ENCODE assay signal across 8 cellular contexts in the genomic region with DNA sequence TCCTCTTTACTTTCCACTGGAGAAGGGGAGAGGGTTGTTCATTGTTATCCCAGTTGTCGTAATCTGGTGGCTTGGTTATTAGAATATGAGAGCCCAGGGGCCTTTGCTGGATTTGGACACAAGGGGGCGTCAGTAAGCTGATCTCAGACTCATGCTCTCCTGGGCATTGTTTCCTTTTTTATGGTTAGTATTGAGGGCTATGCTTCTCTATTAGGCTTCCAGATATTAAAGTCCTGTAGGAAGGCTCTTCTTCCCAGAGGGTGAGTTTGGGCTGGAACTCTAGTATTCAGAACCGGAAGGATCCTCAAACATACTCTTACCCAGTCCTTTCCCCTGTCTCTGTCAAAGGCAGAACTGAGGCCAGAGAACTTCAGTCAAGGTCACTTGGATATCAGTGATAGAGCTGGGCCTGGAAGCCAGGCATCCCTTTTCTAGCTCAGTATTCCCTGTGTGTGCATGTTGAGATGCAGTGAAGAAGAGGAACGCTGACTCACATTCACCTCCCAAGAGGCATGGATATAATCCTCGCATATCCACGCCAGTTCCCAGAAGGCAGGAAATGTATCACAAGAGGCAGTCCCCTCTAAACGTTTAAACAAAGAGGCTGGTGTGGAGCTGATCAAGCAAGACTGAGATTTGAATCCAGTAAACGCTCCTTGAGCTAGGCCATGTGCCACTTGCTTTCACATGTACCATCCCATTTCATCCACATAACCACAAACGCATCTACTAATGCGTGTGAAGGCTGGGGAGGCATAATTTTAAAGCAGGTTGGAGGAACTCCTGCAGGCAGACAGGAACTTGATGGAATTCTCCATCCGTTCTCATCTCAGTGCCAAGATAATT. TPM values are rescaled to one million over a fixed set of nuclear protein-coding genes. Genes with fewer than 3 reads are reported as not detected.
DNase-seq lines count a peak whose midpoint lies in the region; ATAC-seq and TF ChIP-seq lines count a peak whose summit lies in the region.

No MANE protein-coding gene starts in this region.

- intact Hi-C loops in Calu3 (cut with micrococcal nuclease; ENCODE audit: unreplicated experiment): loop anchor here (1.0 kb wide), 1 partner anchor 256 kb away; no protein-coding TSS in a partner anchor
- intact Hi-C loops in IMR-90 (cut with micrococcal nuclease): loop anchor here (1.0 to 2.0 kb wide), 4 partner anchors 54 to 326 kb away; a partner anchor contains a TSS
- intact Hi-C loops in ovary (cut with DNase I): loop anchor here in 1 of 4 donors (10.0 kb wide), 2 partner anchors 196 to 246 kb away; a partner anchor contains a TSS
- intact Hi-C loops in tibial artery (cut with DNase I; ENCODE audit: low total_unique reads): no loop called here

- peak overlapping the region; percentile 31 to 79; a peak in 3 of 4 replicates for H4K8ac ChIP-seq in IMR-90 (ENCODE audit: low read depth in 2 of 2, low read length in 2 of 2)

- peaks cover 7% of the 10 kb centered on the region for H3K4me1 ChIP-seq in IMR-90 (ENCODE audit: control insufficient read depth, insufficient read depth, low read length)
- peaks cover 2% of the 10 kb centered on the region for H3K4me1 ChIP-seq in ovary (ENCODE audit: insufficient read depth)
- no peaks in the 10 kb centered on the region for H3K4me1 ChIP-seq in tibial artery

- no peak overlapping the region; the same call in 1 of the 2 replicates for H3K9ac ChIP-seq in IMR-90 (ENCODE audit: low read depth, low read length)

- peak overlapping the region; percentile 62 for H3K56ac ChIP-seq in IMR-90 (ENCODE audit: extremely low read depth, insufficient read depth, low read length)

- TF ChIP-seq POLR2A in IMR-90 (IDR thresholded peaks at IDR 0.05; ENCODE audit: low read depth, low read length) (no peak), ovary (IDR thresholded peaks at IDR 0.05) (no peak)

- H3K27ac Mint-ChIP-seq in Calu3 (ENCODE audit: unreplicated experiment): no peak overlapping the region

- no peaks in the 10 kb centered on the region for H3K79me1 ChIP-seq in IMR-90 (ENCODE audit: low read depth in 1 of 2, low read length in 2 of 2)

- H2AFZ ChIP-seq in IMR-90 (replicated peaks; ENCODE audit: low read length, poor library complexity): peak overlapping the region; percentile 75

- H2BK120ac ChIP-seq in IMR-90 (ENCODE audit: low read depth, low read length): peak overlapping the region; percentile 88

- in situ Hi-C loops in IMR-90 (cut with MboI; ENCODE audit: low sequenced_read_pairs): loop anchor here (5.0 kb wide), 1 partner anchor 253 kb away; no protein-coding TSS in a partner anchor

- no CpG with 5 or more reads among the region's 11 CpGs for WGBS in IMR-90 (ENCODE audit: extremely low coverage in 2 of 2, insufficient read length in 1 of 2), 2 experiments
- WGBS in ovary, 3 donors: 17 to 35% (median 23%) methylated on average over 11 of the region's 11 CpGs

- no peak for TF ChIP-seq EP300 in ovary (IDR thresholded peaks at IDR 0.05)

- peak overlapping the region; percentile 48 for H4K5ac ChIP-seq in IMR-90 (ENCODE audit: low read depth, low read length)

- peaks cover 30% of the 10 kb centered on the region for H3K36me3 Mint-ChIP-seq in Calu3 (ENCODE audit: insufficient read depth, unreplicated experiment)

- H2BK5ac ChIP-seq in IMR-90 (ENCODE audit: low read depth, low read length, poor library complexity, severe bottlenecking): peak overlapping the region; percentile 68

- H2AK9ac ChIP-seq in IMR-90 (replicated peaks; ENCODE audit: low read depth, low read length, poor library complexity): peak overlapping the region; percentile 37

- H3K4me2 ChIP-seq in IMR-90 (ENCODE audit: low read depth, low read length): 0 out of 2 replicates have a peak overlapping the region, but pooled peaks have one; percentile 13

- H3K18ac ChIP-seq in IMR-90 (ENCODE audit: low read depth, low read length): peak overlapping the region; percentile 59; the same call in 1 of the 2 replicates

- no peaks in the 10 kb centered on the region for H3K9me3 Mint-ChIP-seq in Calu3 (ENCODE audit: low read depth, unreplicated experiment)

- BruUV-seq in Calu3 (replicated peaks; lab: Mats Ljungman, UMichigan): no TSS peak
- no TSS peak for BruUV-seq in IMR-90 (replicated peaks; lab: Mats Ljungman, UMichigan)

- DNase-seq in Calu3: peak; percentile 64
- DNase-seq in IMR-90: peak; percentile 92
- peak; percentile 56 for DNase-seq in RPMI7951 (ENCODE audit: low read depth)
- DNase-seq in activated gamma-delta T cell treated with anti-CD3 and anti-CD28 coated beads, Interleukin-2, amount 50 U/mL, for 16 hours (ENCODE audit: low read depth): peak; percentile 33
- peak; percentile 59 for DNase-seq in germinal center (ENCODE audit: low spot score)
- DNase-seq in ovary: peak; percentile 57 to 78 (median 71)
- DNase-seq in tibial artery: peak in 1 of 2 donors; percentile 57

- no peak overlapping the region for H3K4me3 Mint-ChIP-seq in Calu3 (ENCODE audit: low read depth, unreplicated experiment)

- H2BK15ac ChIP-seq in IMR-90 (ENCODE audit: low read depth, low read length): peak overlapping the region; percentile 26; the same call in 1 of the 3 replicates

- H3K27me3 Mint-ChIP-seq in Calu3 (ENCODE audit: unreplicated experiment): no peaks in the 10 kb centered on the region

- CTCF ChIA-PET in Calu3 (lab: Charles Lee) (interaction anchor here (1.3 kb wide), 1 partner anchor 256 kb away, joined by 10 read pairs; no protein-coding TSS in a partner anchor), IMR-90 (lab: Yijun Ruan, JAX) (interaction anchor here (0.6 to 1.5 kb wide), 8 partner anchors 9 to 1185 kb away, joined by 3 to 7 read pairs (median 4); a partner anchor contains a TSS)

- ATAC-seq in IMR-90 (ENCODE audit: low read depth) (peak; percentile 91), HG02840 (IDR thresholded peaks at IDR 0.05; ENCODE audit: low FRiP score, unreplicated experiment) (no peak)

- H4K20me1 ChIP-seq in IMR-90 (ENCODE audit: insufficient read depth, low read length): no peaks in the 10 kb centered on the region

- peak; percentile 53 for TF ChIP-seq CTCF in Calu3 (IDR thresholded peaks at IDR 0.05; ENCODE audit: unreplicated experiment)
- TF ChIP-seq CTCF in IMR-90 (conservative IDR thresholded peaks at IDR 0.05; ENCODE audit: low read depth, low read length): peak; percentile 84
- peak in 2 of 3 donors; percentile 39 to 55 for TF ChIP-seq CTCF in ovary (IDR thresholded peaks at IDR 0.05)
- peak; percentile 58 to 69 for TF ChIP-seq CTCF in tibial artery (IDR thresholded peaks at IDR 0.05)

- peaks cover 3% of the 10 kb centered on the region for H3K9me1 ChIP-seq in IMR-90 (ENCODE audit: insufficient read depth, low read length)

- dilution Hi-C loops in IMR-90 (cut with HindIII; ENCODE audit: low sequenced_read_pairs, unreplicated experiment): no loop called here

- H3K27me3 ChIP-seq in IMR-90 (ENCODE audit: control insufficient read depth, insufficient read depth, low read length): no peaks in the 10 kb centered on the region
- H3K27me3 ChIP-seq in ovary: no peaks in the 10 kb centered on the region
- H3K27me3 ChIP-seq in tibial artery: no peaks in the 10 kb centered on the region

- peak overlapping the region; percentile 73 for H2AK5ac ChIP-seq in IMR-90 (ENCODE audit: low read depth, low read length)

- peak overlapping the region; percentile 77 for H3K23ac ChIP-seq in IMR-90 (ENCODE audit: low read depth, low read length)

- H3K14ac ChIP-seq in IMR-90 (replicated peaks; ENCODE audit: low read depth, low read length): peak overlapping the region; percentile 88

- TF ChIP-seq RAD21 in IMR-90 (IDR thresholded peaks at IDR 0.05; ENCODE audit: low read length): peak; percentile 82

- POLR2A ChIA-PET in IMR-90 (lab: Charles Lee; ENCODE audit: unreplicated experiment): no interaction called here

- no peaks in the 10 kb centered on the region for H3K4me1 Mint-ChIP-seq in Calu3 (ENCODE audit: low read depth, unreplicated experiment)

- peak overlapping the region; percentile 89 for H4K91ac ChIP-seq in IMR-90 (ENCODE audit: insufficient read depth, low read depth, low read length)

- peak overlapping the region; percentile 96 for H3K4ac ChIP-seq in IMR-90 (ENCODE audit: low read depth, low read length)

- H3K9me3 ChIP-seq in IMR-90 (ENCODE audit: control insufficient read depth, insufficient read depth, low read length) (no peaks in the 10 kb centered on the region), ovary (no peaks in the 10 kb centered on the region), tibial artery (no peaks in the 10 kb centered on the region)

- peak overlapping the region; percentile 67 for H3K27ac ChIP-seq in IMR-90 (ENCODE audit: insufficient read depth, low read length)
- peak overlapping the region in 1 of 2 donors; percentile 51 for H3K27ac ChIP-seq in ovary
- no peak overlapping the region for H3K27ac ChIP-seq in tibial artery

- H3K4me3 ChIP-seq in IMR-90 (ENCODE audit: insufficient read depth, low read depth, low read length) (no peak overlapping the region), ovary (no peak overlapping the region), tibial artery (no peak overlapping the region)

- peak overlapping the region; percentile 71; the same call in 1 of the 2 replicates for H2BK20ac ChIP-seq in IMR-90 (ENCODE audit: low read depth, low read length)

- peaks cover 61% of the 10 kb centered on the region for H3K36me3 ChIP-seq in IMR-90 (ENCODE audit: control insufficient read depth, insufficient read depth, low read length)
- H3K36me3 ChIP-seq in ovary: no peaks in the 10 kb centered on the region
- peaks cover 79 to 100% (median 88%) of the 10 kb centered on the region in 3 donors for H3K36me3 ChIP-seq in tibial artery

RNA-seq across cellular contexts. Expression of a gene that starts 41.6 kb away (rescaled TPM):
- 48.6 and 59.2 TPM in 2 replicates for total RNA-seq in Calu3 (2022)
- total RNA-seq in IMR-90 (2012; rRNA removed): 18.8 and 19.4 TPM in 2 replicates
- polyA plus RNA-seq in IMR-90 (2012; rRNA removed): 24.3 and 24.9 TPM in 2 replicates
- polyA plus RNA-seq in IMR-90 (2012; cell fraction: cytosol; rRNA removed): 17.0 and 19.0 TPM in 2 replicates
- 49.8 and 61.5 TPM in 2 replicates for polyA plus RNA-seq in IMR-90 (2012; cell fraction: nucleus; rRNA removed; ENCODE audit: low replicate concordance)
- total RNA-seq in RPMI7951 (2014; rRNA removed; shearing (Covaris generic)): 22.6 and 23.3 TPM in 2 replicates
- 10 to 100 TPM; 21.9 to 53.4 (median 33.5) TPM for total RNA-seq in ovary
- 10 to 100 TPM; 12.1 to 27.8 TPM for polyA plus RNA-seq in ovary

RNA-seq across cellular contexts. Expression of a gene that starts 41.9 kb away (rescaled TPM):
- total RNA-seq in Calu3 (2022) (56.7 and 59.0 TPM in 2 replicates), IMR-90 (2012; rRNA removed) (72.1 and 77.2 TPM in 2 replicates), ovary (10 to 100 TPM; 21.9 to 47.9 (median 38.0) TPM)
- polyA plus RNA-seq in IMR-90 (2012; rRNA removed) (82.8 and 88.4 TPM in 2 replicates), ovary (10 to 100 TPM; 21.6 to 70.6 TPM)
- polyA plus RNA-seq in IMR-90 (2012; cell fraction: cytosol; rRNA removed): 59.8 and 83.6 TPM in 2 replicates
- 122 and 137 TPM in 2 replicates for polyA plus RNA-seq in IMR-90 (2012; cell fraction: nucleus; rRNA removed; ENCODE audit: low replicate concordance)
- total RNA-seq in RPMI7951 (2014; rRNA removed; shearing (Covaris generic)): 28.6 and 37.5 TPM in 2 replicates

RNA-seq across cellular contexts. Expression of a gene that starts 54.3 kb away (rescaled TPM):
- 70.2 and 82.8 TPM in 2 replicates for total RNA-seq in Calu3 (2022)
- 14.2 and 16.5 TPM in 2 replicates for total RNA-seq in IMR-90 (2012; rRNA removed)
- polyA plus RNA-seq in IMR-90 (2012; rRNA removed): 16.9 and 17.3 TPM in 2 replicates
- 16.1 and 18.4 TPM in 2 replicates for polyA plus RNA-seq in IMR-90 (2012; cell fraction: cytosol; rRNA removed)
- 16.9 and 21.4 TPM in 2 replicates for polyA plus RNA-seq in IMR-90 (2012; cell fraction: nucleus; rRNA removed; ENCODE audit: low replicate concordance)
- 26.1 and 33.1 TPM in 2 replicates for total RNA-seq in RPMI7951 (2014; rRNA removed; shearing (Covaris generic))
- 10 to 100 TPM; 20.2 to 94.9 (median 41.0) TPM for total RNA-seq in ovary
- polyA plus RNA-seq in ovary: 10 to 100 TPM; 21.5 to 33.2 TPM

RNA-seq across cellular contexts. Expression of a gene that starts 54.6 kb away (rescaled TPM):
- total RNA-seq in Calu3 (2022): 41.6 and 46.7 TPM in 2 replicates
- 6.6 and 6.9 TPM in 2 replicates for total RNA-seq in IMR-90 (2012; rRNA removed)
- polyA plus RNA-seq in IMR-90 (2012; rRNA removed): 11.5 and 12.2 TPM in 2 replicates
- polyA plus RNA-seq in IMR-90 (2012; cell fraction: cytosol; rRNA removed): 9.8 and 11.6 TPM in 2 replicates
- polyA plus RNA-seq in IMR-90 (2012; cell fraction: nucleus; rRNA removed; ENCODE audit: low replicate concordance): 12.4 and 22.5 TPM in 2 replicates
- total RNA-seq in RPMI7951 (2014; rRNA removed; shearing (Covaris generic)): 12.1 and 18.0 TPM in 2 replicates
- 10 to 100 TPM in 5 of 7 donors, 1 to 10 TPM in 2; 7.4 to 66.4 (median 18.6) TPM for total RNA-seq in ovary
- polyA plus RNA-seq in ovary: 10 to 100 TPM; 14.0 to 21.1 TPM
